2 cellular contexts compared by ENCODE assay signal in the genomic region with DNA sequence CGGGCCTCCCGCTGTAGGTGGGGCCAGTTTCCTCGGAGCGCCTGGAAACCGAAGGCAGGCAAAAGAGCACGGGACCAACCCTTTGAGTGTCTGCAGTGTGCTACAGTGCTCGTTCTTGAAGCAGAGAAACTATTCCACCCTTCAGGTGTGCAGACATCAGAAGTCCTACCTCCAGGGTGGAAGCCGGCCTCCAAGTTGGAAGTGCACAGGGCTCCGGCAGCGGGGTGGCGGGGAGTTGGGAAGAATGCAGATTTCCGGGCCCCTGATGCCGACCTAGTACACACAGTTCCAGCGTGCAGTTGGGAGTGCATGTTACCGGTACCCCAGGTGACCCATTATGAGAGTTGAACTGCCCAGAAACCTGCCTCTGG.
TF ChIP-seq lines count a peak whose summit lies in the region.

No MANE protein-coding gene starts in this region.

TF ChIP-seq in SK-N-SH, 30 proteins besides CTCF, POLR2A, EP300 and RAD21 (continued from another document):
- TF ChIP-seq, protein P1, sequence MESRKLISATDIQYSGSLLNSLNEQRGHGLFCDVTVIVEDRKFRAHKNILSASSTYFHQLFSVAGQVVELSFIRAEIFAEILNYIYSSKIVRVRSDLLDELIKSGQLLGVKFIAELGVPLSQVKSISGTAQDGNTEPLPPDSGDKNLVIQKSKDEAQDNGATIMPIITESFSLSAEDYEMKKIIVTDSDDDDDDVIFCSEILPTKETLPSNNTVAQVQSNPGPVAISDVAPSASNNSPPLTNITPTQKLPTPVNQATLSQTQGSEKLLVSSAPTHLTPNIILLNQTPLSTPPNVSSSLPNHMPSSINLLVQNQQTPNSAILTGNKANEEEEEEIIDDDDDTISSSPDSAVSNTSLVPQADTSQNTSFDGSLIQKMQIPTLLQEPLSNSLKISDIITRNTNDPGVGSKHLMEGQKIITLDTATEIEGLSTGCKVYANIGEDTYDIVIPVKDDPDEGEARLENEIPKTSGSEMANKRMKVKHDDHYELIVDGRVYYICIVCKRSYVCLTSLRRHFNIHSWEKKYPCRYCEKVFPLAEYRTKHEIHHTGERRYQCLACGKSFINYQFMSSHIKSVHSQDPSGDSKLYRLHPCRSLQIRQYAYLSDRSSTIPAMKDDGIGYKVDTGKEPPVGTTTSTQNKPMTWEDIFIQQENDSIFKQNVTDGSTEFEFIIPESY (IDR thresholded peaks at IDR 0.05; ENCODE audit: borderline replicate concordance, low read depth) = no peak
- TF ChIP-seq NRF1 (IDR thresholded peaks at IDR 0.05; ENCODE audit: low read depth, low read length) (no peak), FOXJ3 (CRISPR knock-in tag; IDR thresholded peaks at IDR 0.05) (no peak), RFX5 (IDR thresholded peaks at IDR 0.05; ENCODE audit: low read length) (no peak), GATA2 (CRISPR knock-in tag; IDR thresholded peaks at IDR 0.05) (no peak)
- TF ChIP-seq, protein P2, sequence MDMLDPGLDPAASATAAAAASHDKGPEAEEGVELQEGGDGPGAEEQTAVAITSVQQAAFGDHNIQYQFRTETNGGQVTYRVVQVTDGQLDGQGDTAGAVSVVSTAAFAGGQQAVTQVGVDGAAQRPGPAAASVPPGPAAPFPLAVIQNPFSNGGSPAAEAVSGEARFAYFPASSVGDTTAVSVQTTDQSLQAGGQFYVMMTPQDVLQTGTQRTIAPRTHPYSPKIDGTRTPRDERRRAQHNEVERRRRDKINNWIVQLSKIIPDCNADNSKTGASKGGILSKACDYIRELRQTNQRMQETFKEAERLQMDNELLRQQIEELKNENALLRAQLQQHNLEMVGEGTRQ (IDR thresholded peaks at IDR 0.05; ENCODE audit: borderline replicate concordance, low read depth, low read length) = no peak

TF ChIP-seq in SK-N-SH treated with all-trans-retinoic acid at 6 μM for 48 hours, 23 proteins besides CTCF, POLR2A, EP300 and RAD21 (continued from another document):
- TF ChIP-seq, protein P3, sequence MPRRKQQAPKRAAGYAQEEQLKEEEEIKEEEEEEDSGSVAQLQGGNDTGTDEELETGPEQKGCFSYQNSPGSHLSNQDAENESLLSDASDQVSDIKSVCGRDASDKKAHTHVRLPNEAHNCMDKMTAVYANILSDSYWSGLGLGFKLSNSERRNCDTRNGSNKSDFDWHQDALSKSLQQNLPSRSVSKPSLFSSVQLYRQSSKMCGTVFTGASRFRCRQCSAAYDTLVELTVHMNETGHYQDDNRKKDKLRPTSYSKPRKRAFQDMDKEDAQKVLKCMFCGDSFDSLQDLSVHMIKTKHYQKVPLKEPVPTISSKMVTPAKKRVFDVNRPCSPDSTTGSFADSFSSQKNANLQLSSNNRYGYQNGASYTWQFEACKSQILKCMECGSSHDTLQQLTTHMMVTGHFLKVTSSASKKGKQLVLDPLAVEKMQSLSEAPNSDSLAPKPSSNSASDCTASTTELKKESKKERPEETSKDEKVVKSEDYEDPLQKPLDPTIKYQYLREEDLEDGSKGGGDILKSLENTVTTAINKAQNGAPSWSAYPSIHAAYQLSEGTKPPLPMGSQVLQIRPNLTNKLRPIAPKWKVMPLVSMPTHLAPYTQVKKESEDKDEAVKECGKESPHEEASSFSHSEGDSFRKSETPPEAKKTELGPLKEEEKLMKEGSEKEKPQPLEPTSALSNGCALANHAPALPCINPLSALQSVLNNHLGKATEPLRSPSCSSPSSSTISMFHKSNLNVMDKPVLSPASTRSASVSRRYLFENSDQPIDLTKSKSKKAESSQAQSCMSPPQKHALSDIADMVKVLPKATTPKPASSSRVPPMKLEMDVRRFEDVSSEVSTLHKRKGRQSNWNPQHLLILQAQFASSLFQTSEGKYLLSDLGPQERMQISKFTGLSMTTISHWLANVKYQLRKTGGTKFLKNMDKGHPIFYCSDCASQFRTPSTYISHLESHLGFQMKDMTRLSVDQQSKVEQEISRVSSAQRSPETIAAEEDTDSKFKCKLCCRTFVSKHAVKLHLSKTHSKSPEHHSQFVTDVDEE (CRISPR knock-in tag; IDR thresholded peaks at IDR 0.05) = no peak
- TF ChIP-seq BACH2 (CRISPR knock-in tag; IDR thresholded peaks at IDR 0.05; ENCODE audit: borderline replicate concordance) (no peak), TOX (CRISPR knock-in tag; IDR thresholded peaks at IDR 0.05; ENCODE audit: borderline replicate concordance) (no peak), ZFP3 (CRISPR knock-in tag; IDR thresholded peaks at IDR 0.05) (no peak), ZC3H10 (CRISPR knock-in tag; IDR thresholded peaks at IDR 0.05) (no peak), ISL1 (CRISPR knock-in tag; IDR thresholded peaks at IDR 0.05) (no peak), OSR1 (CRISPR knock-in tag; IDR thresholded peaks at IDR 0.05) (no peak), ZFP30 (CRISPR knock-in tag; IDR thresholded peaks at IDR 0.05) (no peak), ZNF70 (CRISPR knock-in tag; IDR thresholded peaks at IDR 0.05) (no peak), CSDC2 (CRISPR knock-in tag; IDR thresholded peaks at IDR 0.05) (no peak), RARB (CRISPR knock-in tag; IDR thresholded peaks at IDR 0.05) (no peak), ZNF565 (CRISPR knock-in tag; conservative IDR thresholded peaks at IDR 0.05; ENCODE audit: low read depth) (no peak)
- TF ChIP-seq, protein P4, sequence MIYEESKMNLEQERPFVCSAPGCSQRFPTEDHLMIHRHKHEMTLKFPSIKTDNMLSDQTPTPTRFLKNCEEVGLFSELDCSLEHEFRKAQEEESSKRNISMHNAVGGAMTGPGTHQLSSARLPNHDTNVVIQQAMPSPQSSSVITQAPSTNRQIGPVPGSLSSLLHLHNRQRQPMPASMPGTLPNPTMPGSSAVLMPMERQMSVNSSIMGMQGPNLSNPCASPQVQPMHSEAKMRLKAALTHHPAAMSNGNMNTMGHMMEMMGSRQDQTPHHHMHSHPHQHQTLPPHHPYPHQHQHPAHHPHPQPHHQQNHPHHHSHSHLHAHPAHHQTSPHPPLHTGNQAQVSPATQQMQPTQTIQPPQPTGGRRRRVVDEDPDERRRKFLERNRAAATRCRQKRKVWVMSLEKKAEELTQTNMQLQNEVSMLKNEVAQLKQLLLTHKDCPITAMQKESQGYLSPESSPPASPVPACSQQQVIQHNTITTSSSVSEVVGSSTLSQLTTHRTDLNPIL (CRISPR knock-in tag; IDR thresholded peaks at IDR 0.05; ENCODE audit: low read depth) = no peak
- TF ChIP-seq, protein P5, sequence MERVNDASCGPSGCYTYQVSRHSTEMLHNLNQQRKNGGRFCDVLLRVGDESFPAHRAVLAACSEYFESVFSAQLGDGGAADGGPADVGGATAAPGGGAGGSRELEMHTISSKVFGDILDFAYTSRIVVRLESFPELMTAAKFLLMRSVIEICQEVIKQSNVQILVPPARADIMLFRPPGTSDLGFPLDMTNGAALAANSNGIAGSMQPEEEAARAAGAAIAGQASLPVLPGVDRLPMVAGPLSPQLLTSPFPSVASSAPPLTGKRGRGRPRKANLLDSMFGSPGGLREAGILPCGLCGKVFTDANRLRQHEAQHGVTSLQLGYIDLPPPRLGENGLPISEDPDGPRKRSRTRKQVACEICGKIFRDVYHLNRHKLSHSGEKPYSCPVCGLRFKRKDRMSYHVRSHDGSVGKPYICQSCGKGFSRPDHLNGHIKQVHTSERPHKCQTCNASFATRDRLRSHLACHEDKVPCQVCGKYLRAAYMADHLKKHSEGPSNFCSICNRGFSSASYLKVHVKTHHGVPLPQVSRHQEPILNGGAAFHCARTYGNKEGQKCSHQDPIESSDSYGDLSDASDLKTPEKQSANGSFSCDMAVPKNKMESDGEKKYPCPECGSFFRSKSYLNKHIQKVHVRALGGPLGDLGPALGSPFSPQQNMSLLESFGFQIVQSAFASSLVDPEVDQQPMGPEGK (CRISPR knock-in tag; IDR thresholded peaks at IDR 0.05; ENCODE audit: borderline replicate concordance) = no peak
